In the genomic region with DNA sequence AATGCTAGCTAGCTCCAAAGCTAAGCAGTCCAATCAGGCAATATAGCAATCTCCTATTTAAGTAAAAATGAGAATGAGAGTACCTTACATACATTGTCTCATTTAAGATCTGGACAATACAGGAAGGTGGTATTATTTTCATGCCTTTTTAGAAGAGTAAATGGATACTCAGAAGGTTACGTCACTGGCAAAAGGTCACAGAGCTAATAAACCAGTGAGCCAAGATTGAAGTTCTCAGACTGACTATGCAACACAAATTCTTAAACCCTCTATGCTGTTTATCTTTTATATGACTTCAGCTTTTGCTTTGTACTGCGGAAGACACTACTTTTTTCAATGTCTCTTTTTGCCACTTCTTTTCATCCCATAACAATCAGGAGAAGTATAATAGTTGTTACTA, we compare ENCODE assay signal across 1 cellular context.
TF ChIP-seq lines count a peak whose summit lies in the region.

No MANE protein-coding gene starts in this region.

TF ChIP-seq in GM23338, 12 proteins besides CTCF, POLR2A, EP300 and RAD21 (continued from another document):
- TF ChIP-seq, protein P1, sequence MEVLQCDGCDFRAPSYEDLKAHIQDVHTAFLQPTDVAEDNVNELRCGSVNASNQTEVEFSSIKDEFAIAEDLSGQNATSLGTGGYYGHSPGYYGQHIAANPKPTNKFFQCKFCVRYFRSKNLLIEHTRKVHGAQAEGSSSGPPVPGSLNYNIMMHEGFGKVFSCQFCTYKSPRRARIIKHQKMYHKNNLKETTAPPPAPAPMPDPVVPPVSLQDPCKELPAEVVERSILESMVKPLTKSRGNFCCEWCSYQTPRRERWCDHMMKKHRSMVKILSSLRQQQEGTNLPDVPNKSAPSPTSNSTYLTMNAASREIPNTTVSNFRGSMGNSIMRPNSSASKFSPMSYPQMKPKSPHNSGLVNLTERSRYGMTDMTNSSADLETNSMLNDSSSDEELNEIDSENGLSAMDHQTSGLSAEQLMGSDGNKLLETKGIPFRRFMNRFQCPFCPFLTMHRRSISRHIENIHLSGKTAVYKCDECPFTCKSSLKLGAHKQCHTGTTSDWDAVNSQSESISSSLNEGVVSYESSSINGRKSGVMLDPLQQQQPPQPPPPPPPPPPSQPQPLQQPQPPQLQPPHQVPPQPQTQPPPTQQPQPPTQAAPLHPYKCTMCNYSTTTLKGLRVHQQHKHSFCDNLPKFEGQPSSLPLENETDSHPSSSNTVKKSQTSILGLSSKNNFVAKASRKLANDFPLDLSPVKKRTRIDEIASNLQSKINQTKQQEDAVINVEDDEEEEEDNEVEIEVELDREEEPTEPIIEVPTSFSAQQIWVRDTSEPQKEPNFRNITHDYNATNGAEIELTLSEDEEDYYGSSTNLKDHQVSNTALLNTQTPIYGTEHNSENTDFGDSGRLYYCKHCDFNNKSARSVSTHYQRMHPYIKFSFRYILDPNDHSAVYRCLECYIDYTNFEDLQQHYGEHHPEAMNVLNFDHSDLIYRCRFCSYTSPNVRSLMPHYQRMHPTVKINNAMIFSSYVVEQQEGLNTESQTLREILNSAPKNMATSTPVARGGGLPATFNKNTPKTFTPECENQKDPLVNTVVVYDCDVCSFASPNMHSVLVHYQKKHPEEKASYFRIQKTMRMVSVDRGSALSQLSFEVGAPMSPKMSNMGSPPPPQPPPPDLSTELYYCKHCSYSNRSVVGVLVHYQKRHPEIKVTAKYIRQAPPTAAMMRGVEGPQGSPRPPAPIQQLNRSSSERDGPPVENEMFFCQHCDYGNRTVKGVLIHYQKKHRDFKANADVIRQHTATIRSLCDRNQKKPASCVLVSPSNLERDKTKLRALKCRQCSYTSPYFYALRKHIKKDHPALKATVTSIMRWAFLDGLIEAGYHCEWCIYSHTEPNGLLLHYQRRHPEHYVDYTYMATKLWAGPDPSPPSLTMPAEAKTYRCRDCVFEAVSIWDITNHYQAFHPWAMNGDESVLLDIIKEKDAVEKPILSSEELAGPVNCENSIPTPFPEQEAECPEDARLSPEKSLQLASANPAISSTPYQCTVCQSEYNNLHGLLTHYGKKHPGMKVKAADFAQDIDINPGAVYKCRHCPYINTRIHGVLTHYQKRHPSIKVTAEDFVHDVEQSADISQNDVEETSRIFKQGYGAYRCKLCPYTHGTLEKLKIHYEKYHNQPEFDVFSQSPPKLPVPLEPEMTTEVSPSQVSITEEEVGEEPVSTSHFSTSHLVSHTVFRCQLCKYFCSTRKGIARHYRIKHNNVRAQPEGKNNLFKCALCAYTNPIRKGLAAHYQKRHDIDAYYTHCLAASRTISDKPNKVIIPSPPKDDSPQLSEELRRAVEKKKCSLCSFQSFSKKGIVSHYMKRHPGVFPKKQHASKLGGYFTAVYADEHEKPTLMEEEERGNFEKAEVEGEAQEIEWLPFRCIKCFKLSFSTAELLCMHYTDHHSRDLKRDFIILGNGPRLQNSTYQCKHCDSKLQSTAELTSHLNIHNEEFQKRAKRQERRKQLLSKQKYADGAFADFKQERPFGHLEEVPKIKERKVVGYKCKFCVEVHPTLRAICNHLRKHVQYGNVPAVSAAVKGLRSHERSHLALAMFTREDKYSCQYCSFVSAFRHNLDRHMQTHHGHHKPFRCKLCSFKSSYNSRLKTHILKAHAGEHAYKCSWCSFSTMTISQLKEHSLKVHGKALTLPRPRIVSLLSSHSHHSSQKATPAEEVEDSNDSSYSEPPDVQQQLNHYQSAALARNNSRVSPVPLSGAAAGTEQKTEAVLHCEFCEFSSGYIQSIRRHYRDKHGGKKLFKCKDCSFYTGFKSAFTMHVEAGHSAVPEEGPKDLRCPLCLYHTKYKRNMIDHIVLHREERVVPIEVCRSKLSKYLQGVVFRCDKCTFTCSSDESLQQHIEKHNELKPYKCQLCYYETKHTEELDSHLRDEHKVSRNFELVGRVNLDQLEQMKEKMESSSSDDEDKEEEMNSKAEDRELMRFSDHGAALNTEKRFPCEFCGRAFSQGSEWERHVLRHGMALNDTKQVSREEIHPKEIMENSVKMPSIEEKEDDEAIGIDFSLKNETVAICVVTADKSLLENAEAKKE (CRISPR knock-in tag; IDR thresholded peaks at IDR 0.05), result no peak
- TF ChIP-seq ZNF331 (CRISPR knock-in tag; IDR thresholded peaks at IDR 0.05; ENCODE audit: low read depth), result no peak
- TF ChIP-seq, protein P2, sequence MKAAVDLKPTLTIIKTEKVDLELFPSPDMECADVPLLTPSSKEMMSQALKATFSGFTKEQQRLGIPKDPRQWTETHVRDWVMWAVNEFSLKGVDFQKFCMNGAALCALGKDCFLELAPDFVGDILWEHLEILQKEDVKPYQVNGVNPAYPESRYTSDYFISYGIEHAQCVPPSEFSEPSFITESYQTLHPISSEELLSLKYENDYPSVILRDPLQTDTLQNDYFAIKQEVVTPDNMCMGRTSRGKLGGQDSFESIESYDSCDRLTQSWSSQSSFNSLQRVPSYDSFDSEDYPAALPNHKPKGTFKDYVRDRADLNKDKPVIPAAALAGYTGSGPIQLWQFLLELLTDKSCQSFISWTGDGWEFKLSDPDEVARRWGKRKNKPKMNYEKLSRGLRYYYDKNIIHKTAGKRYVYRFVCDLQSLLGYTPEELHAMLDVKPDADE (IDR thresholded peaks at IDR 0.05), result no peak
- TF ChIP-seq EZH2phosphoT487 (IDR thresholded peaks at IDR 0.05; ENCODE audit: unreplicated experiment), result no peak
- TF ChIP-seq ZNF114 (CRISPR knock-in tag; IDR thresholded peaks at IDR 0.05), result no peak
- no peak for TF ChIP-seq NANOG (IDR thresholded peaks at IDR 0.05; ENCODE audit: borderline replicate concordance)
- TF ChIP-seq EZH2 (IDR thresholded peaks at IDR 0.05; ENCODE audit: low read depth, unreplicated experiment), result no peak
- TF ChIP-seq STAT1 (IDR thresholded peaks at IDR 0.05; ENCODE audit: unreplicated experiment), result no peak
- no peak for TF ChIP-seq POLR2AphosphoS5 (IDR thresholded peaks at IDR 0.05; ENCODE audit: low read depth)
